In genomic region chrX:145002776-145003175, GRCh38 we compare ENCODE assay signal across 14 cellular contexts.
"Had no signal": no experiment of that assay in that cellular context is flagged by ENCODE, and none has a peak within 500 bp of the region (broad histone marks: within the 10 kb centered on the region; RNA-seq: fewer than 3 reads in every experiment).

No MANE protein-coding gene starts in this region.

- H3K9me3 ChIP-seq: ovary had no signal

- H3K4me2 ChIP-seq: hepatocyte, neural progenitor cell had no signal

- H3K36me3 ChIP-seq: neural progenitor cell, ovary had no signal

- H3K4me1 ChIP-seq: neural progenitor cell had no signal

- H3K27ac ChIP-seq: coronary artery, hepatocyte, neural progenitor cell, ovary had no signal

- H3K27me3 ChIP-seq: hepatocyte, neural progenitor cell, ovary had no signal

- DNase-seq: activated CD4-positive, alpha-beta T cell treated with anti-CD3 and anti-CD28 coated beads for 4 hours; activated CD8-positive, alpha-beta memory T cell treated with anti-CD3 and anti-CD28 coated beads, Interleukin-2, amount 50 U/mL, for 4 hours; activated CD8-positive, alpha-beta T cell treated with anti-CD3 and anti-CD28 coated beads for 36 hours; activated naive CD4-positive, alpha-beta T cell; aorta; central memory CD4-positive, alpha-beta T cell; effector CD4-positive, alpha-beta T cell; kidney glomerular epithelial cell; midbrain; ovary had no signal

- ATAC-seq: activated CD8-positive, alpha-beta T cell treated with anti-CD3 and anti-CD28 coated beads for 36 hours; stimulated activated effector memory CD8-positive, alpha-beta T cell treated with anti-CD3 and anti-CD28 coated beads, Interleukin-12 subunit alpha, Interleukin-12 subunit beta, amount 100 ng/mL, for 72 hours had no signal

- H3K9ac ChIP-seq: neural progenitor cell had no signal

- H2AFZ ChIP-seq: hepatocyte, neural progenitor cell had no signal

- H3K79me2 ChIP-seq: hepatocyte had no signal

- H3K4me3 ChIP-seq: coronary artery, hepatocyte, neural progenitor cell, ovary had no signal
